ENCODE assay signal across 8 cellular contexts in genomic region chr14:92613008-92613658, GRCh38.
DNase-seq lines count a peak whose midpoint lies in the region; ATAC-seq and TF ChIP-seq lines count a peak whose summit lies in the region.

No MANE protein-coding gene starts in this region.

- CTCF ChIA-PET in Caco-2 (lab: Charles Lee): interaction anchor here (0.6 to 1.0 kb wide), 2 partner anchors 21 to 77 kb away, joined by 3 to 5 read pairs; no protein-coding TSS in a partner anchor

- H3K36me3 Mint-ChIP-seq in Caco-2 (ENCODE audit: insufficient read depth, unreplicated experiment) (peaks cover 5% of the 10 kb centered on the region), endodermal cell (ENCODE audit: low read depth) (no peaks in the 10 kb centered on the region)

- no peaks in the 10 kb centered on the region for H3K27me3 Mint-ChIP-seq in Caco-2 (ENCODE audit: insufficient read depth, unreplicated experiment)
- peaks cover 2% of the 10 kb centered on the region for H3K27me3 Mint-ChIP-seq in endodermal cell (ENCODE audit: insufficient read depth)

- H3K9me3 Mint-ChIP-seq in Caco-2 (ENCODE audit: unreplicated experiment) (no peaks in the 10 kb centered on the region), endodermal cell (no peaks in the 10 kb centered on the region)

- H3K79me2 ChIP-seq in parathyroid adenoma: peaks cover 5% of the 10 kb centered on the region

- whole genome bisulfite sequencing in endodermal cell (ENCODE audit: insufficient coverage in 1 of 2, insufficient read length in 1 of 2), 2 experiments: 64 to 75% methylated on average over 5 to 11 of the region's 11 CpGs

- H3K27ac Mint-ChIP-seq in Caco-2 (ENCODE audit: unreplicated experiment) (no peak overlapping the region), endodermal cell (no peak overlapping the region)

- H3K4me1 Mint-ChIP-seq in Caco-2 (ENCODE audit: low read depth, unreplicated experiment) (no peaks in the 10 kb centered on the region), endodermal cell (peaks cover 5% of the 10 kb centered on the region)

- POLR2A ChIA-PET in Caco-2 (lab: Charles Lee): no interaction called here

- H3K9ac ChIP-seq in endodermal cell (ENCODE audit: extremely low read depth, low read length, poor library complexity, severe bottlenecking): no peak overlapping the region
- H3K9ac ChIP-seq in parathyroid adenoma: no peak overlapping the region

- no peak for ATAC-seq in HG03280 (IDR thresholded peaks at IDR 0.05; ENCODE audit: unreplicated experiment)
- no peak for ATAC-seq in HG02678 (IDR thresholded peaks at IDR 0.05; ENCODE audit: unreplicated experiment)

- H3K36me3 ChIP-seq in Caco-2 (ENCODE audit: control insufficient read depth, insufficient read depth, low read length) (no peaks in the 10 kb centered on the region), endodermal cell (ENCODE audit: control insufficient read depth, insufficient read depth, low read length) (no peaks in the 10 kb centered on the region), parathyroid adenoma (ENCODE audit: control insufficient read depth, insufficient read depth, low read length) (no peaks in the 10 kb centered on the region)

- no peak overlapping the region for H3K4me3 Mint-ChIP-seq in Caco-2 (ENCODE audit: unreplicated experiment)
- H3K4me3 Mint-ChIP-seq in endodermal cell: no peak overlapping the region

- peak in 1 of 2 experiments; percentile 62 for DNase-seq in Caco-2
- no peak for DNase-seq in LNCaP clone FGC (ENCODE audit: low read depth)
- DNase-seq in activated CD4-positive, alpha-beta T cell treated with anti-CD3 and anti-CD28 coated beads, Interleukin-2, amount 50 U/mL, for 48 hours: peak; percentile 79 to 84
- DNase-seq in endodermal cell: peak; percentile 96
- no peak for DNase-seq in kidney glomerular epithelial cell (lab: John Stamatoyannopoulos, UW)

- no peak overlapping the region for H3K27ac ChIP-seq in endodermal cell (ENCODE audit: low read depth, low read length)
- no peak overlapping the region for H3K27ac ChIP-seq in parathyroid adenoma

- no peaks in the 10 kb centered on the region for H3K27me3 ChIP-seq in Caco-2 (replicated peaks; ENCODE audit: control insufficient read depth, insufficient read depth, low read length)
- H3K27me3 ChIP-seq in endodermal cell (ENCODE audit: control insufficient read depth, insufficient read depth, low read length, poor library complexity, severe bottlenecking): no peaks in the 10 kb centered on the region
- no peaks in the 10 kb centered on the region for H3K27me3 ChIP-seq in parathyroid adenoma (ENCODE audit: control insufficient read depth, insufficient read depth, low read length)

- H2AFZ ChIP-seq in parathyroid adenoma: no peak overlapping the region

- H3K4me1 ChIP-seq in Caco-2 (no peaks in the 10 kb centered on the region), endodermal cell (ENCODE audit: control insufficient read depth, insufficient read depth, low read length) (no peaks in the 10 kb centered on the region), parathyroid adenoma (peaks cover 6% of the 10 kb centered on the region)

- no peak overlapping the region for H3K4me3 ChIP-seq in Caco-2 (ENCODE audit: low read depth, low read length)
- H3K4me3 ChIP-seq in LNCaP clone FGC (ENCODE audit: low read depth, low read length): no peak overlapping the region
- H3K4me3 ChIP-seq in endodermal cell (ENCODE audit: low read length): no peak overlapping the region
- no peak overlapping the region for H3K4me3 ChIP-seq in parathyroid adenoma (ENCODE audit: low read depth, low read length)

- intact Hi-C loops in Caco-2 (cut with micrococcal nuclease; ENCODE audit: unreplicated experiment): no loop called here

- no peak overlapping the region for H3K4me2 ChIP-seq in parathyroid adenoma (ENCODE audit: low read length)

- BruUV-seq in Caco-2 (replicated peaks; lab: Mats Ljungman, UMichigan): no TSS peak

- no peaks in the 10 kb centered on the region for H3K9me3 ChIP-seq in Caco-2
- H3K9me3 ChIP-seq in endodermal cell (ENCODE audit: control insufficient read depth, low read length): no peaks in the 10 kb centered on the region
- H3K9me3 ChIP-seq in parathyroid adenoma (ENCODE audit: control insufficient read depth, low read length): no peaks in the 10 kb centered on the region

- peak; percentile 57 to 85 for TF ChIP-seq CTCF in Caco-2 (IDR thresholded peaks at IDR 0.05; ENCODE audit: insufficient read depth in 1 of 2, low read depth in 1 of 2, low read length in 1 of 2, severe bottlenecking in 1 of 2, unreplicated experiment in 1 of 2)
- peak; percentile 83 for TF ChIP-seq CTCF in LNCaP clone FGC (IDR thresholded peaks at IDR 0.05; ENCODE audit: control insufficient read depth, extremely low read depth, insufficient read depth)
- peak; percentile 95 for TF ChIP-seq CTCF in endodermal cell (conservative IDR thresholded peaks at IDR 0.05)
- peak; percentile 59 for TF ChIP-seq CTCF in parathyroid adenoma (IDR thresholded peaks at IDR 0.05)

Comparison
In these comparisons a context has a peak if more than half of its experiments do, and no peak if none do; other contexts are left out.
1. DNase-seq: peak in activated CD4-positive, alpha-beta T cell treated with anti-CD3 and anti-CD28 coated beads, Interleukin-2, amount 50 U/mL, for 48 hours (2 of 2) and endodermal cell (single experiment); none in LNCaP clone FGC (single experiment) and kidney glomerular epithelial cell (single experiment).
2. Peak in every context shown above with its lines, with median percentiles within 50 percentile points of each other: CTCF ChIP-seq.